In the genomic region with DNA sequence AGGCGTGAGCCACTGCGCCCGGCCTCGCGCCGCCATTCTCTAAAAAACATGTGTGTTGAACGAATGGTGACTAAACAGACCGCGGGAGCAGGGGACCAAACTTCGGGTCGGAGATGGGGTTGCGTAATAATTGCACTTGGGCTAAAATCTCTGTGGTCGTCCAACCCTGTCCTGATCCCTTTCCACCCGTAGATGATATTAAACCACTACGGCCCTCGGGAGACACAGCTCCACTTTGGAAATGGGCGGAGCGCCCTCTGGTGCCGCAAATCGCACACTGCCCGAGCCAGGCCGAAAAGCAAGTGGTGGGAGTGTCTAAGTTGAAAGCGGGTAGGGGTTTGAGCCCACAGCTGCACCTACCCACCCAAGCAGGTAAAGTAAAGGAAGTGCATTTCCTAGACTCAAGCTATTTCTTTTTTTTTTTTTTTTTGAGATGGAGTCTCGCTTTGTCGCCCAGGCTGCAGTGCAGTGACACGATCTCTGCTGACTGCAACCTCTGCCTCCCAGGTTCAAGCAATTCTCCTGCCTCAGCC, we compare ENCODE assay signal across 8 cellular contexts. TPM values are rescaled to one million over a fixed set of nuclear protein-coding genes. Genes with fewer than 3 reads are reported as not detected.
DNase-seq lines count a peak whose midpoint lies in the region; ATAC-seq and TF ChIP-seq lines count a peak whose summit lies in the region.

No MANE protein-coding gene starts in this region.

- peak; percentile 70 to 85 for ATAC-seq in activated T-cell treated with anti-CD3 and anti-CD28 coated beads, Interleukin-2, amount 50 U/mL, for 4 hours
- no peak for ATAC-seq in GM21381 (IDR thresholded peaks at IDR 0.05; ENCODE audit: unreplicated experiment)

- H3K27ac Mint-ChIP-seq in HFFc6 (peak overlapping the region; percentile 48; the same call in 1 of the 2 replicates), neural crest cell (ENCODE audit: unreplicated experiment) (no peak overlapping the region)

- no peak for TF ChIP-seq EP300 in stomach (IDR thresholded peaks at IDR 0.05)

- TF ChIP-seq CTCF in BE2C (IDR thresholded peaks at IDR 0.05; ENCODE audit: low read depth, low read length), result peak; percentile 89
- peak; percentile 84 for TF ChIP-seq CTCF in HFFc6 (IDR thresholded peaks at IDR 0.05)
- TF ChIP-seq CTCF in neural crest cell (conservative IDR thresholded peaks at IDR 0.05), result peak; percentile 82
- peak in 5 of 7 experiments; percentile 70 to 93 (median 87) for TF ChIP-seq CTCF in stomach (IDR thresholded peaks at IDR 0.05)

- peaks cover 73% of the 10 kb centered on the region for H3K4me1 Mint-ChIP-seq in HFFc6 (ENCODE audit: low read depth)
- peaks cover 11% of the 10 kb centered on the region for H3K4me1 Mint-ChIP-seq in activated T-cell treated with anti-CD3 and anti-CD28 coated beads, Interleukin-2, amount 50 U/mL, for 4 hours (ENCODE audit: low read depth)
- peaks cover 35% of the 10 kb centered on the region for H3K4me1 Mint-ChIP-seq in neural crest cell

- H3K36me3 Mint-ChIP-seq in HFFc6 (ENCODE audit: low read depth) (peaks cover 34% of the 10 kb centered on the region), neural crest cell (ENCODE audit: low read depth) (no peaks in the 10 kb centered on the region)
- H3K36me3 Mint-ChIP-seq in activated T-cell treated with anti-CD3 and anti-CD28 coated beads, Interleukin-2, amount 50 U/mL, for 4 hours (ENCODE audit: insufficient read depth), result no peaks in the 10 kb centered on the region

- H3K36me3 ChIP-seq in BE2C (no peaks in the 10 kb centered on the region), stomach (peaks cover 9 to 29% (median 24%) of the 10 kb centered on the region in 4 donors)

- H3K4me3 ChIP-seq in BE2C (ENCODE audit: low read depth, low read length) (no peak overlapping the region), stomach (no peak overlapping the region)

- no peaks in the 10 kb centered on the region; the same call in 1 of the 2 replicates for H3K27me3 ChIP-seq in BE2C
- H3K27me3 ChIP-seq in stomach, result no peaks in the 10 kb centered on the region

- TF ChIP-seq POLR2A in stomach (IDR thresholded peaks at IDR 0.05), result no peak

- 32 to 38% (median 36%) methylated on average over 25 to 26 of the region's 26 CpGs for WGBS in stomach, 5 donors

- peak overlapping the region in 4 of 5 donors; percentile 81 to 90 (median 82) for H3K27ac ChIP-seq in stomach

- DNase-seq in BE2C, result peak; percentile 89
- peak; percentile 42 for DNase-seq in HFFc6
- peak; percentile 95 for DNase-seq in OCI-M1 (lab: John Stamatoyannopoulos, UW)
- DNase-seq in activated T-cell treated with anti-CD3 and anti-CD28 coated beads, Interleukin-2, amount 50 U/mL, for 4 hours, result peak; percentile 86
- peak; percentile 83 for DNase-seq in fibroblast of gingiva (ENCODE audit: low read depth)
- peak; percentile 86 for DNase-seq in neural crest cell (ENCODE audit: low read depth, low spot score)
- peak; percentile 90 for DNase-seq in stomach

- intact Hi-C loops in stomach (cut with DNase I; ENCODE audit: low total_unique reads), result no loop called here

- H3K4me1 ChIP-seq in BE2C (no peaks in the 10 kb centered on the region; the same call in 1 of the 2 replicates), stomach (peaks cover 52 to 96% (median 65%) of the 10 kb centered on the region in 4 donors)

- H3K9me3 Mint-ChIP-seq in HFFc6, result no peaks in the 10 kb centered on the region
- no peaks in the 10 kb centered on the region for H3K9me3 Mint-ChIP-seq in activated T-cell treated with anti-CD3 and anti-CD28 coated beads, Interleukin-2, amount 50 U/mL, for 4 hours
- H3K9me3 Mint-ChIP-seq in neural crest cell, result no peaks in the 10 kb centered on the region

- H3K9me3 ChIP-seq in BE2C (no peaks in the 10 kb centered on the region), stomach (no peaks in the 10 kb centered on the region)

- H3K4me3 Mint-ChIP-seq in HFFc6, result no peak overlapping the region
- no peak overlapping the region for H3K4me3 Mint-ChIP-seq in activated T-cell treated with anti-CD3 and anti-CD28 coated beads, Interleukin-2, amount 50 U/mL, for 4 hours
- H3K4me3 Mint-ChIP-seq in neural crest cell, result no peak overlapping the region

- H3K27me3 Mint-ChIP-seq in HFFc6 (ENCODE audit: insufficient read depth) (no peaks in the 10 kb centered on the region; the same call in none of the 2 replicates), neural crest cell (ENCODE audit: low read depth) (no peaks in the 10 kb centered on the region)
- no peaks in the 10 kb centered on the region for H3K27me3 Mint-ChIP-seq in activated T-cell treated with anti-CD3 and anti-CD28 coated beads, Interleukin-2, amount 50 U/mL, for 4 hours (ENCODE audit: low read depth)

RNA-seq across cellular contexts. Expression of gene CAVIN1, which starts 17.0 kb away (rescaled TPM):
- polyA plus RNA-seq in BE2C (2012; ENCODE audit: insufficient read depth, insufficient read length, low read depth), result 0.34 TPM
- total RNA-seq in HFFc6 (2021; fragmentation: NEBNext Ultra II Directional; extraction: Animal tissue kit (Norgen Biotek cat#: 25700)), result 1,000 to 10,000 TPM; 1,059 to 1,221 (median 1,100) TPM
- total RNA-seq in activated T-cell treated with anti-CD3 and anti-CD28 coated beads, Interleukin-2, amount 50 U/mL, for 4 hours, result 1 to 10 TPM in 1 of 3 donors, under 1 TPM in 2; 0.76 to 1.1 (median 0.92) TPM
- total RNA-seq in neural crest cell (0.09 and 0.14 TPM in 2 replicates), stomach (100 to 1,000 TPM in 3 of 5 donors, 10 to 100 TPM in 2; 75.2 to 244 (median 162) TPM)
- 100 to 1,000 TPM in 1 of 3 donors, 10 to 100 TPM in 2; 61.2 to 104 (median 94.2) TPM for polyA plus RNA-seq in stomach

RNA-seq across cellular contexts. Expression of gene STAT3, which starts 17.8 kb away (rescaled TPM):
- 47.1 TPM for polyA plus RNA-seq in BE2C (2012; ENCODE audit: insufficient read depth, insufficient read length, low read depth)
- 10 to 100 TPM; 65.3 to 74.5 (median 68.8) TPM for total RNA-seq in HFFc6 (2021; fragmentation: NEBNext Ultra II Directional; extraction: Animal tissue kit (Norgen Biotek cat#: 25700))
- 100 to 1,000 TPM; 172 to 175 (median 173) TPM for total RNA-seq in activated T-cell treated with anti-CD3 and anti-CD28 coated beads, Interleukin-2, amount 50 U/mL, for 4 hours
- 38.0 and 40.9 TPM in 2 replicates for total RNA-seq in neural crest cell
- 100 to 1,000 TPM in 4 of 5 donors, 10 to 100 TPM in 1; 70.4 to 207 (median 159) TPM for total RNA-seq in stomach
- 10 to 100 TPM; 31.3 to 46.6 (median 42.3) TPM for polyA plus RNA-seq in stomach

RNA-seq across cellular contexts. Expression of gene ATP6V0A1, which starts 52.6 kb away (rescaled TPM):
- 151 TPM for polyA plus RNA-seq in BE2C (2012; ENCODE audit: insufficient read depth, insufficient read length, low read depth)
- total RNA-seq in HFFc6 (2021; fragmentation: NEBNext Ultra II Directional; extraction: Animal tissue kit (Norgen Biotek cat#: 25700)), result 10 to 100 TPM; 29.6 to 56.7 (median 37.1) TPM
- 10 to 100 TPM; 12.8 to 18.0 (median 14.4) TPM for total RNA-seq in activated T-cell treated with anti-CD3 and anti-CD28 coated beads, Interleukin-2, amount 50 U/mL, for 4 hours
- total RNA-seq in neural crest cell (59.4 and 64.7 TPM in 2 replicates), stomach (100 to 1,000 TPM in 3 of 5 donors, 10 to 100 TPM in 2; 61.7 to 435 (median 123) TPM)
- 10 to 100 TPM; 13.1 to 24.5 (median 13.2) TPM for polyA plus RNA-seq in stomach

Comparison
In these comparisons a context has a peak if more than half of its experiments do, and no peak if none do; other contexts are left out.
1. DNase-seq: peak in every context shown above with its lines; median percentile 95 in OCI-M1; 90 in stomach; 89 in BE2C; 86 in activated T-cell treated with anti-CD3 and anti-CD28 coated beads, Interleukin-2, amount 50 U/mL, for 4 hours; 86 in neural crest cell; 83 in fibroblast of gingiva; 42 in HFFc6.
2. RNA of gene CAVIN1, which starts 17.0 kb away (total RNA-seq): 1,059 to 1,221 TPM in HFFc6 and 75.2 to 244 TPM in stomach; 0.76 to 1.1 TPM in activated T-cell treated with anti-CD3 and anti-CD28 coated beads, Interleukin-2, amount 50 U/mL, for 4 hours and 0.09 to 0.14 TPM in neural crest cell; every median in the first group is over 10 times any median in the second.
3. Peak in every context shown above with its lines, with median percentiles within 50 percentile points of each other: CTCF ChIP-seq.